ENCODE assay signal across 1 cellular context in genomic region chr4:2051086-2051485, GRCh38.
TF ChIP-seq lines count a peak whose summit lies in the region.

No MANE protein-coding gene starts in this region.

TF ChIP-seq in GM23338, 12 proteins besides CTCF, POLR2A, EP300 and RAD21 (continued from another document):
- no peak for TF ChIP-seq ZNF462 (CRISPR knock-in tag; IDR thresholded peaks at IDR 0.05)
